19 cellular contexts compared by ENCODE assay signal in the genomic region with DNA sequence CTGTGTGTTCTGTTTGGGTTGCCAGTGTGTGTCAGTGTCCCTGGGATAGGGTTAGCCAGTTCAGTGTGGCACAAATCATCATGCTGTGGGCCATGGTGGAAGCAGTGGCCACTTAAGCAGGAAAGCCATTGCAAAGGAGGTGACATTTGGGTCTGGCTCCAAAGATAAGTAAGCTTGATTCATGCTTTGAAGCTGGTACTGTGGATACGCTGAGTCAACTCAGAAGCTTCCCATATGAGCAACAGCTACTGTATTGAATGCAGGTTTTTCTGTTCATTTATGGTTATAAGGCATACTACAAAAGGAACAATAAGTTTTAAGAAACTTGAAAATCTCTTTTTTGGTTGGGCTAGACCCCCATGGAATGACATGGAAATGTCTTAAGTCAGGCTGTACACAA.
A peak's percentile ranks its signal among the peaks of the same experiment; 100 is the strongest.
DNase-seq lines count a peak whose midpoint lies in the region; ATAC-seq and TF ChIP-seq lines count a peak whose summit lies in the region.
"Had no signal": no experiment of that assay in that cellular context is flagged by ENCODE, and none has a peak within 500 bp of the region (broad histone marks: within the 10 kb centered on the region; RNA-seq: fewer than 3 reads in every experiment).

No MANE protein-coding gene starts in this region.

- no peak for DNase-seq in A673 (ENCODE audit: low spot score)
- peak; percentile 34 for DNase-seq in fibroblast of mammary gland (ENCODE audit: low read depth)
- DNase-seq in cerebellum (ENCODE audit: low spot score): no peak
- no peak for DNase-seq in CD4-positive, alpha-beta T cell
- DNase-seq in stimulated activated CD8-positive, alpha-beta memory T cell treated with anti-CD3 and anti-CD28 coated beads, Interleukin-4, amount 100 ng/mL, for 48 hours: no peak
- DNase-seq: CD8-positive, alpha-beta T cell; DMS53; H9; NCI-H1105; NCI-H2227 treated with DMSO at 0.1 percent for 48 hours; NCI-H510A treated with DMSO at 0.1 percent for 48 hours; NCI-H774; RPMI8226; SHP77 treated with DMSO at 0.1 percent for 48 hours had no signal

- no peaks in the 10 kb centered on the region for H3K9me3 ChIP-seq in A673 (ENCODE audit: low read depth, low read length, poor library complexity, severe bottlenecking)
- no peaks in the 10 kb centered on the region for H3K9me3 ChIP-seq in CD4-positive, alpha-beta T cell (ENCODE audit: control insufficient read depth, low read length)
- H3K9me3 ChIP-seq: BLaER1 had no signal

- intact Hi-C loops in A673 (cut with micrococcal nuclease; ENCODE audit: unreplicated experiment): loop anchor here (5.0 to 10.0 kb wide), 3 partner anchors 39 to 291 kb away; no protein-coding TSS in a partner anchor
- intact Hi-C loops in CD4-positive, alpha-beta T cell (cut with DNase I, micrococcal nuclease): no loop called here

- H3K27ac Mint-ChIP-seq in CD4-positive, alpha-beta T cell: no peak overlapping the region
- H3K27ac Mint-ChIP-seq: CD8-positive, alpha-beta T cell; H9 had no signal

- CTCF ChIA-PET in A673 (lab: Charles Lee): interaction anchor here (0.9 kb wide), 1 partner anchor 40 kb away, joined by 9 read pairs; no protein-coding TSS in a partner anchor
- CTCF ChIA-PET in CD4-positive, alpha-beta T cell (lab: Charles Lee): no interaction called here

- no peaks in the 10 kb centered on the region for H3K4me1 Mint-ChIP-seq in CD4-positive, alpha-beta T cell (ENCODE audit: low read depth)
- H3K4me1 Mint-ChIP-seq: H9 had no signal

- TF ChIP-seq CTCF in A673 (conservative IDR thresholded peaks at IDR 0.05; ENCODE audit: low read depth, low read length) (no peak), fibroblast of mammary gland (conservative IDR thresholded peaks at IDR 0.05; ENCODE audit: control insufficient read depth, insufficient read depth, low read depth, low read length) (no peak)
- no peak for TF ChIP-seq CTCF in CD4-positive, alpha-beta T cell (IDR thresholded peaks at IDR 0.05)

- no peaks in the 10 kb centered on the region for H3K27me3 ChIP-seq in A673 (replicated peaks; ENCODE audit: insufficient read depth, low read depth, low read length, poor library complexity)
- no peaks in the 10 kb centered on the region for H3K27me3 ChIP-seq in CD4-positive, alpha-beta T cell (ENCODE audit: control insufficient read depth, insufficient read depth, low read length)
- H3K27me3 ChIP-seq: BLaER1 had no signal

- ATAC-seq in HG02610 (IDR thresholded peaks at IDR 0.05; ENCODE audit: unreplicated experiment) (peak; percentile 39), SK-N-SH treated with all-trans-retinoic acid at 6 μM for 48 hours (peak; percentile 63), HG02840 (IDR thresholded peaks at IDR 0.05; ENCODE audit: low FRiP score, unreplicated experiment) (no peak)
- no peak for ATAC-seq in CD4-positive, alpha-beta T cell (ENCODE audit: poor library complexity)
- ATAC-seq: CD8-positive, alpha-beta T cell; K562 had no signal

- H3K4me3 Mint-ChIP-seq in CD4-positive, alpha-beta T cell: no peak overlapping the region
- H3K4me3 Mint-ChIP-seq: CD8-positive, alpha-beta T cell; H9 had no signal

- no peaks in the 10 kb centered on the region for H3K36me3 Mint-ChIP-seq in CD4-positive, alpha-beta T cell (ENCODE audit: low read depth)
- H3K36me3 Mint-ChIP-seq: CD8-positive, alpha-beta T cell had no signal

- no peaks in the 10 kb centered on the region for H3K9me3 Mint-ChIP-seq in CD4-positive, alpha-beta T cell
- H3K9me3 Mint-ChIP-seq: CD8-positive, alpha-beta T cell; H9 had no signal

- no TSS peak for BruUV-seq in A673 (replicated peaks; lab: Mats Ljungman, UMichigan)

- no peaks in the 10 kb centered on the region for H3K36me3 ChIP-seq in A673 (ENCODE audit: insufficient read depth, low read length, poor library complexity, severe bottlenecking)
- H3K36me3 ChIP-seq: BLaER1 had no signal

- H3K27ac ChIP-seq in A673 (ENCODE audit: low read depth, low read length, poor library complexity, severe bottlenecking): peak overlapping the region; percentile 94
- no peak overlapping the region for H3K27ac ChIP-seq in CD4-positive, alpha-beta T cell (ENCODE audit: low read depth, low read length)
- H3K27ac ChIP-seq: BLaER1 had no signal

- peaks cover 60% of the 10 kb centered on the region for H3K4me1 ChIP-seq in A673 (ENCODE audit: insufficient read depth, low read length, poor library complexity, severe bottlenecking)
- H3K4me1 ChIP-seq: BLaER1 had no signal

- H3K4me3 ChIP-seq in A673 (ENCODE audit: low read depth, low read length, poor library complexity, severe bottlenecking) (no peak overlapping the region), fibroblast of mammary gland (ENCODE audit: control insufficient read depth, low read depth, low read length) (no peak overlapping the region)
- H3K4me3 ChIP-seq: BLaER1, K562 had no signal

- POLR2A ChIA-PET in A673 (lab: Charles Lee; ENCODE audit: low non-redundant PET): interaction anchor here (0.6 kb wide), 1 partner anchor 116 kb away, joined by 3 read pairs; no protein-coding TSS in a partner anchor
- POLR2A ChIA-PET in CD4-positive, alpha-beta T cell (lab: Charles Lee): no interaction called here

- no peaks in the 10 kb centered on the region for H3K27me3 Mint-ChIP-seq in CD4-positive, alpha-beta T cell

TF ChIP-seq in SK-N-SH treated with all-trans-retinoic acid at 6 μM for 48 hours, 23 proteins besides CTCF, POLR2A, EP300 and RAD21:
- TF ChIP-seq ZFP3 (CRISPR knock-in tag; IDR thresholded peaks at IDR 0.05) (no peak), GLIS3 (CRISPR knock-in tag; IDR thresholded peaks at IDR 0.05) (no peak), CSDC2 (CRISPR knock-in tag; IDR thresholded peaks at IDR 0.05) (no peak), ZFP30 (CRISPR knock-in tag; IDR thresholded peaks at IDR 0.05) (no peak), BACH2 (CRISPR knock-in tag; IDR thresholded peaks at IDR 0.05; ENCODE audit: borderline replicate concordance) (no peak), ISL1 (CRISPR knock-in tag; IDR thresholded peaks at IDR 0.05) (no peak), ARNTL (CRISPR knock-in tag; IDR thresholded peaks at IDR 0.05; ENCODE audit: borderline replicate concordance, low read depth) (no peak), RARB (CRISPR knock-in tag; IDR thresholded peaks at IDR 0.05) (no peak), TCF4 (CRISPR knock-in tag; IDR thresholded peaks at IDR 0.05; ENCODE audit: borderline replicate concordance) (no peak)
- TF ChIP-seq, protein P1, sequence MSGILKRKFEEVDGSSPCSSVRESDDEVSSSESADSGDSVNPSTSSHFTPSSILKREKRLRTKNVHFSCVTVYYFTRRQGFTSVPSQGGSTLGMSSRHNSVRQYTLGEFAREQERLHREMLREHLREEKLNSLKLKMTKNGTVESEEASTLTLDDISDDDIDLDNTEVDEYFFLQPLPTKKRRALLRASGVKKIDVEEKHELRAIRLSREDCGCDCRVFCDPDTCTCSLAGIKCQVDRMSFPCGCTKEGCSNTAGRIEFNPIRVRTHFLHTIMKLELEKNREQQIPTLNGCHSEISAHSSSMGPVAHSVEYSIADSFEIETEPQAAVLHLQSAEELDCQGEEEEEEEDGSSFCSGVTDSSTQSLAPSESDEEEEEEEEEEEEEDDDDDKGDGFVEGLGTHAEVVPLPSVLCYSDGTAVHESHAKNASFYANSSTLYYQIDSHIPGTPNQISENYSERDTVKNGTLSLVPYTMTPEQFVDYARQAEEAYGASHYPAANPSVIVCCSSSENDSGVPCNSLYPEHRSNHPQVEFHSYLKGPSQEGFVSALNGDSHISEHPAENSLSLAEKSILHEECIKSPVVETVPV (CRISPR knock-in tag; IDR thresholded peaks at IDR 0.05): no peak
- TF ChIP-seq, protein P2, sequence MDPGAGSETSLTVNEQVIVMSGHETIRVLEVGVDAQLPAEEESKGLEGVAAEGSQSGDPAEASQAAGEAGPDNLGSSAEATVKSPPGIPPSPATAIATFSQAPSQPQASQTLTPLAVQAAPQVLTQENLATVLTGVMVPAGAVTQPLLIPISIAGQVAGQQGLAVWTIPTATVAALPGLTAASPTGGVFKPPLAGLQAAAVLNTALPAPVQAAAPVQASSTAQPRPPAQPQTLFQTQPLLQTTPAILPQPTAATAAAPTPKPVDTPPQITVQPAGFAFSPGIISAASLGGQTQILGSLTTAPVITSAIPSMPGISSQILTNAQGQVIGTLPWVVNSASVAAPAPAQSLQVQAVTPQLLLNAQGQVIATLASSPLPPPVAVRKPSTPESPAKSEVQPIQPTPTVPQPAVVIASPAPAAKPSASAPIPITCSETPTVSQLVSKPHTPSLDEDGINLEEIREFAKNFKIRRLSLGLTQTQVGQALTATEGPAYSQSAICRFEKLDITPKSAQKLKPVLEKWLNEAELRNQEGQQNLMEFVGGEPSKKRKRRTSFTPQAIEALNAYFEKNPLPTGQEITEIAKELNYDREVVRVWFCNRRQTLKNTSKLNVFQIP (CRISPR knock-in tag; IDR thresholded peaks at IDR 0.05; ENCODE audit: borderline replicate concordance, low read depth): no peak
- TF ChIP-seq, protein P3, sequence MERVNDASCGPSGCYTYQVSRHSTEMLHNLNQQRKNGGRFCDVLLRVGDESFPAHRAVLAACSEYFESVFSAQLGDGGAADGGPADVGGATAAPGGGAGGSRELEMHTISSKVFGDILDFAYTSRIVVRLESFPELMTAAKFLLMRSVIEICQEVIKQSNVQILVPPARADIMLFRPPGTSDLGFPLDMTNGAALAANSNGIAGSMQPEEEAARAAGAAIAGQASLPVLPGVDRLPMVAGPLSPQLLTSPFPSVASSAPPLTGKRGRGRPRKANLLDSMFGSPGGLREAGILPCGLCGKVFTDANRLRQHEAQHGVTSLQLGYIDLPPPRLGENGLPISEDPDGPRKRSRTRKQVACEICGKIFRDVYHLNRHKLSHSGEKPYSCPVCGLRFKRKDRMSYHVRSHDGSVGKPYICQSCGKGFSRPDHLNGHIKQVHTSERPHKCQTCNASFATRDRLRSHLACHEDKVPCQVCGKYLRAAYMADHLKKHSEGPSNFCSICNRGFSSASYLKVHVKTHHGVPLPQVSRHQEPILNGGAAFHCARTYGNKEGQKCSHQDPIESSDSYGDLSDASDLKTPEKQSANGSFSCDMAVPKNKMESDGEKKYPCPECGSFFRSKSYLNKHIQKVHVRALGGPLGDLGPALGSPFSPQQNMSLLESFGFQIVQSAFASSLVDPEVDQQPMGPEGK (CRISPR knock-in tag; IDR thresholded peaks at IDR 0.05; ENCODE audit: borderline replicate concordance): no peak

Comparison
In these comparisons a context has a peak if more than half of its experiments do, and no peak if none do; other contexts are left out.
1. ATAC-seq: peak in HG02610 (single experiment) and SK-N-SH treated with all-trans-retinoic acid at 6 μM for 48 hours (single experiment); none in HG02840 (single experiment) and CD4-positive, alpha-beta T cell (single experiment).